Comparison of ENCODE assay signal across 12 cellular contexts in the genomic region with DNA sequence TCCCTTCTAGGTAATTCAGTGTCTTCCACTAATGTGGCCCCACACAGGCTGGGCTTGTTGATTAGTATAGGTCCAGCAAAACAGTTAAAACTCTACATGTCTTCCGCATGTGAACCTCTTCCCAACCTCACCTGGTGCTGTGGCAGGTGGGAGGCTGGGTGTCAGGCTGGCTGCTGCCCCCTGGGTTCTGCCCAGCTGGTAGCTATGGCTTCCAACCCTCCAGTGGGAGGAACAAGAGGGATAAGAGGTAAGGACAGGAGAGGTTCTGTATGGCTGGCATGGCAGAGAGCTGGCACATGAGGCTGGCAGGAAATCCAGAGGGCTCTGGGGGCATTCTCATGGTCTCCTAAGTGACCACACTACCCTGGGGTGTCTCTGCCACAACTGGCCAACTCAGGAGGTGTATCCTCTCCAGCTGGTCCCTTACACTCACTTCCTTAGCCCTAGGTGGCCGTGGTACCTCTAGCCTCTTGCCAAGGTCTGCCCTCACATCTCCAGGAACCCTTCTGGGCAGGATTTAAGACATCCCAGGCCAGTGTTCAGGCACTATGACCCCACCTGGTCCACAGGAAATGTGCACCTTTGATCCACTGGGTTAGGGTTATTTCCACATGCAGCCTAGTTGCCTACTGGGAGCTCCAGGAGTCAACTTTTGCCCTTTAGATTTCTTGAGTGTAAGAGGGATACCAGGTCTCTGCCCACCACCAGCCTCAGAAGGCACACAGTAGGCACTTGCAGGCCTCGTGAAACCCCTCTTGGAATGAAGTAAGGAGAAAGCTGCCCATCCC.
"Had no signal": no experiment of that assay in that cellular context is flagged by ENCODE, and none has a peak within 500 bp of the region (broad histone marks: within the 10 kb centered on the region; RNA-seq: fewer than 3 reads in every experiment).

No MANE protein-coding gene starts in this region.

- H3K4me1 ChIP-seq: tibial nerve had no signal

- H3K27ac ChIP-seq: ovary, tibial nerve had no signal

- H3K27ac Mint-ChIP-seq: activated naive CD4-positive, alpha-beta T cell treated with anti-CD3 and anti-CD28 coated beads for 36 hours; activated T-helper 17 cell treated with anti-CD3 and anti-CD28 coated beads, Interleukin-2, amount 50 U/mL, for 72 hours; nephron had no signal

- H3K4me3 Mint-ChIP-seq: activated naive CD4-positive, alpha-beta T cell treated with anti-CD3 and anti-CD28 coated beads for 36 hours; activated T-helper 17 cell treated with anti-CD3 and anti-CD28 coated beads, Interleukin-2, amount 50 U/mL, for 72 hours; nephron had no signal

- H3K9me3 ChIP-seq: ovary had no signal

- H3K36me3 ChIP-seq: ovary, tibial nerve had no signal

- H3K27me3 ChIP-seq: ovary, tibial nerve had no signal

- DNase-seq: activated CD4-positive, alpha-beta T cell treated with anti-CD3 and anti-CD28 coated beads, Interleukin-2, amount 50 U/mL, for 4 hours; activated CD4-positive, CD25-positive, alpha-beta regulatory T cell; activated naive CD4-positive, alpha-beta T cell treated with anti-CD3 and anti-CD28 coated beads for 36 hours; central memory CD4-positive, alpha-beta T cell; cortex of kidney; ovary; SIG-M5; stimulated activated CD4-positive, alpha-beta T cell treated with anti-CD3 and anti-CD28 coated beads, Interleukin-15, amount 100 ng/mL, for 24 hours; stimulated activated CD4-positive, alpha-beta T cell treated with anti-CD3 and anti-CD28 coated beads, Interleukin-4, amount 100 ng/mL, for 24 hours had no signal

- ATAC-seq: activated T-helper 17 cell treated with anti-CD3 and anti-CD28 coated beads, Interleukin-2, amount 50 U/mL, for 72 hours had no signal

- H3K4me1 Mint-ChIP-seq: activated T-helper 17 cell treated with anti-CD3 and anti-CD28 coated beads, Interleukin-2, amount 50 U/mL, for 72 hours; nephron had no signal

- H3K27me3 Mint-ChIP-seq: activated T-helper 17 cell treated with anti-CD3 and anti-CD28 coated beads, Interleukin-2, amount 50 U/mL, for 72 hours had no signal

- H3K4me3 ChIP-seq: ovary, tibial nerve had no signal
